In the genomic region with DNA sequence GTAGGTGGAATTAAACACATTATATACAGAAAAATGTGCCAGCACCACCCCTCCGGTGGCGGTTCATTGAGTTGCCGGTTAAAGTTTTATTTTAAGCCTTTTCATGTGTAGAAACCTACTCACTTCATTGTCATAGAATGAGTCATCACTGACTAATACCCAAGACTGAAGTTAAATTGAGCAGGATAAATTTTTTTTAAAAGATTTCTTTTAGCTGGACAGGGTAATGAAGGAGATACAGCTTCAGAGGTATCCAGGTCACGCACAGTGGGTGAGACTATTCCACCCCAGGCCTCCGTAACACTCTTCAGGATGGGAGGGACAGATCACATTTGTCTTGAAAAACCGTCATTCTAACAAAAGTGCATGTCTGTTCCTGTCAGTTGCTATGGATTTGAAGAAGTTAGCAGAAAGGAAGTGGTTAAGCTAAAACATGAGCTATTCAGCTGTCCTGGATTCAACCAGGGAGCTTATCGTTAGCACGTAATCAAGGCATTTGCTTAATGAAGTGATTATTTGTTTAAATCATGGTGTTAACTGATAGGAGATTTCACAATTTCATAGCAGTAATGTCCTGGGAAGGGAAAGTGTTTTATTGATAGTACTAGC, we compare ENCODE assay signal across 8 cellular contexts. TPM values are rescaled to one million over a fixed set of nuclear protein-coding genes. Genes with fewer than 3 reads are reported as not detected.
DNase-seq lines count a peak whose midpoint lies in the region; ATAC-seq and TF ChIP-seq lines count a peak whose summit lies in the region.

No MANE protein-coding gene starts in this region.

- H3K9me2 ChIP-seq in HCT116 (ENCODE audit: insufficient read depth) = no peaks in the 10 kb centered on the region

- RAD21 ChIA-PET in HCT116 (lab: Charles Lee; ENCODE audit: low non-redundant PET in 1 of 2, low total read pairs in 2 of 2, uncharacterized antibody in 2 of 2, unreplicated experiment in 2 of 2) = no interaction called here

- H3K4me1 Mint-ChIP-seq in activated naive CD8-positive, alpha-beta T cell (ENCODE audit: low read depth) = peaks cover 29% of the 10 kb centered on the region

- TF ChIP-seq CTCF in HCT116 (IDR thresholded peaks at IDR 0.05 in 2 of 3, conservative IDR thresholded peaks at IDR 0.05 in 1 of 3; ENCODE audit: borderline replicate concordance in 1 of 3, insufficient read depth in 1 of 3, low read depth in 2 of 3, low read length in 2 of 3) (no peak), mucosa of descending colon (IDR thresholded peaks at IDR 0.05) (no peak)

- H3K27ac Mint-ChIP-seq in activated naive CD8-positive, alpha-beta T cell = peak overlapping the region; percentile 90

- no peak overlapping the region for H2AFZ ChIP-seq in HCT116 (ENCODE audit: low read depth, low read length, poor library complexity, severe bottlenecking)

- ATAC-seq in GM18505 (IDR thresholded peaks at IDR 0.05; ENCODE audit: unreplicated experiment) = peak; percentile 72
- peak; percentile 86 for ATAC-seq in HCT116
- no peak for ATAC-seq in mucosa of descending colon

- H3K9me3 ChIP-seq in HCT116 (ENCODE audit: control insufficient read depth in 1 of 2, insufficient read depth in 1 of 2, low read depth in 1 of 2, low read length in 2 of 2) = no peaks in the 10 kb centered on the region
- no peaks in the 10 kb centered on the region for H3K9me3 ChIP-seq in mucosa of descending colon

- peak overlapping the region; percentile 66 for H3K4me2 ChIP-seq in HCT116 (ENCODE audit: low read length)

- peak; percentile 64 for DNase-seq in HCT116 (ENCODE audit: low read depth, low spot score)
- DNase-seq in M059J (ENCODE audit: low read depth) = peak; percentile 95
- DNase-seq in middle frontal gyrus (ENCODE audit: extremely low spot score, low spot score) = peak; percentile 18
- DNase-seq in D341Med (ENCODE audit: low spot score) = no peak
- DNase-seq in hippocampal formation (lab: John Stamatoyannopoulos, UW) = no peak
- DNase-seq in mucosa of descending colon = no peak

- peak overlapping the region; percentile 38 for H3K9ac ChIP-seq in HCT116 (ENCODE audit: low read length)

- peak overlapping the region; percentile 17 to 28; a peak in 2 of 4 replicates for H3K4me3 ChIP-seq in HCT116 (replicated peaks in 1 of 2; ENCODE audit: low read depth in 1 of 2, low read length in 2 of 2)
- H3K4me3 ChIP-seq in mucosa of descending colon = no peak overlapping the region

- no peaks in the 10 kb centered on the region for H3K9me3 Mint-ChIP-seq in activated naive CD8-positive, alpha-beta T cell (ENCODE audit: low read depth)

- H3K4me1 ChIP-seq in HCT116 (ENCODE audit: control insufficient read depth in 1 of 2, insufficient read depth in 2 of 2, low read length in 2 of 2) = peaks cover 22 to 31% of the 10 kb centered on the region in 2 experiments
- H3K4me1 ChIP-seq in mucosa of descending colon (ENCODE audit: low read depth) = no peaks in the 10 kb centered on the region

- no peaks in the 10 kb centered on the region for H3K27me3 ChIP-seq in HCT116 (ENCODE audit: insufficient read depth, low read length)

- intact Hi-C loops in HCT116 (cut with micrococcal nuclease) (no loop called here), mucosa of descending colon (cut with DNase I, micrococcal nuclease) (no loop called here)

- TF ChIP-seq RAD21 in HCT116 (IDR thresholded peaks at IDR 0.05; ENCODE audit: low read depth) = peak; percentile 24; the same call in 1 of the 2 replicates

- no peaks in the 10 kb centered on the region for H3K79me2 ChIP-seq in HCT116 (ENCODE audit: insufficient read depth, low read length)

- no peaks in the 10 kb centered on the region for H4K20me1 ChIP-seq in HCT116 (ENCODE audit: insufficient read depth)

- H3K36me3 Mint-ChIP-seq in activated naive CD8-positive, alpha-beta T cell = peaks cover 29% of the 10 kb centered on the region

- no peak for TF ChIP-seq POLR2A in GM18505 (IDR thresholded peaks at IDR 0.05; ENCODE audit: borderline replicate concordance, extremely low read depth, insufficient read depth, insufficient read length)
- TF ChIP-seq POLR2A in HCT116 (IDR thresholded peaks at IDR 0.05; ENCODE audit: borderline replicate concordance, extremely low read depth, insufficient read depth, insufficient read length) = no peak

- H3K36me3 ChIP-seq in HCT116 (ENCODE audit: control insufficient read depth in 1 of 2, insufficient read depth in 2 of 2, low read length in 2 of 2) (peaks cover 27 to 44% of the 10 kb centered on the region in 2 experiments; a peak in 3 of 4 replicates), mucosa of descending colon (ENCODE audit: low read depth) (peaks cover 15% of the 10 kb centered on the region)

- no TSS peak for BruUV-seq in HCT116 (replicated peaks; lab: Mats Ljungman, UMichigan)

- no peaks in the 10 kb centered on the region for H3K27me3 Mint-ChIP-seq in activated naive CD8-positive, alpha-beta T cell

- CTCF ChIA-PET in HCT116 (lab: Charles Lee) = interaction anchor here (1.3 to 1.4 kb wide), 2 partner anchors 17 to 179 kb away, joined by 5 to 8 read pairs; a partner anchor contains a TSS

- peak overlapping the region; percentile 63 for H3K27ac ChIP-seq in HCT116 (ENCODE audit: low read depth, low read length)

- H3K4me3 Mint-ChIP-seq in activated naive CD8-positive, alpha-beta T cell = peak overlapping the region; percentile 71

- POLR2A ChIA-PET in HCT116 (lab: Charles Lee) = interaction anchor here (0.6 to 1.4 kb wide), 2 partner anchors 297 to 1297 kb away, joined by 3 read pairs; no protein-coding TSS in a partner anchor

TF ChIP-seq in HCT116, 20 proteins besides CTCF, POLR2A, EP300 and RAD21 (continues in another document):
- TF ChIP-seq ZFX (IDR thresholded peaks at IDR 0.05) (no peak), TCF7L2 (IDR thresholded peaks at IDR 0.05; ENCODE audit: borderline replicate concordance, extremely low read depth, insufficient read depth, insufficient read length) (no peak), POLR2AphosphoS5 (IDR thresholded peaks at IDR 0.05; ENCODE audit: low read depth, low read length) (no peak), CEBPB (IDR thresholded peaks at IDR 0.05; ENCODE audit: low read depth) (0 out of 2 replicates have a peak, but pooled peaks have one; percentile 37), FOSL1 (IDR thresholded peaks at IDR 0.05; ENCODE audit: low read depth) (peak; percentile 97), CBX3 (IDR thresholded peaks at IDR 0.05; ENCODE audit: low read depth) (0 out of 2 replicates have a peak, but pooled peaks have one; percentile 57), ELF1 (IDR thresholded peaks at IDR 0.05; ENCODE audit: borderline replicate concordance, low read depth) (no peak), EZH2phosphoT487 (IDR thresholded peaks at IDR 0.05; ENCODE audit: borderline replicate concordance) (no peak), SRF (IDR thresholded peaks at IDR 0.05; ENCODE audit: low read depth) (0 out of 2 replicates have a peak, but pooled peaks have one; percentile 41), SIN3A (IDR thresholded peaks at IDR 0.05; ENCODE audit: low read depth) (no peak), SP1 (IDR thresholded peaks at IDR 0.05; ENCODE audit: low read depth) (peak; percentile 62), EZH2 (IDR thresholded peaks at IDR 0.05) (no peak), YY1 (IDR thresholded peaks at IDR 0.05; ENCODE audit: extremely low read depth, insufficient replicate concordance, low read depth, low read length) (no peak), EGR1 (IDR thresholded peaks at IDR 0.05; ENCODE audit: low read depth) (no peak)
- TF ChIP-seq, protein P1, sequence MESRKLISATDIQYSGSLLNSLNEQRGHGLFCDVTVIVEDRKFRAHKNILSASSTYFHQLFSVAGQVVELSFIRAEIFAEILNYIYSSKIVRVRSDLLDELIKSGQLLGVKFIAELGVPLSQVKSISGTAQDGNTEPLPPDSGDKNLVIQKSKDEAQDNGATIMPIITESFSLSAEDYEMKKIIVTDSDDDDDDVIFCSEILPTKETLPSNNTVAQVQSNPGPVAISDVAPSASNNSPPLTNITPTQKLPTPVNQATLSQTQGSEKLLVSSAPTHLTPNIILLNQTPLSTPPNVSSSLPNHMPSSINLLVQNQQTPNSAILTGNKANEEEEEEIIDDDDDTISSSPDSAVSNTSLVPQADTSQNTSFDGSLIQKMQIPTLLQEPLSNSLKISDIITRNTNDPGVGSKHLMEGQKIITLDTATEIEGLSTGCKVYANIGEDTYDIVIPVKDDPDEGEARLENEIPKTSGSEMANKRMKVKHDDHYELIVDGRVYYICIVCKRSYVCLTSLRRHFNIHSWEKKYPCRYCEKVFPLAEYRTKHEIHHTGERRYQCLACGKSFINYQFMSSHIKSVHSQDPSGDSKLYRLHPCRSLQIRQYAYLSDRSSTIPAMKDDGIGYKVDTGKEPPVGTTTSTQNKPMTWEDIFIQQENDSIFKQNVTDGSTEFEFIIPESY (IDR thresholded peaks at IDR 0.05; ENCODE audit: extremely low read depth, insufficient replicate concordance, low read length) = no peak
- TF ChIP-seq, protein P2, sequence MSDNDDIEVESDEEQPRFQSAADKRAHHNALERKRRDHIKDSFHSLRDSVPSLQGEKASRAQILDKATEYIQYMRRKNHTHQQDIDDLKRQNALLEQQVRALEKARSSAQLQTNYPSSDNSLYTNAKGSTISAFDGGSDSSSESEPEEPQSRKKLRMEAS (IDR thresholded peaks at IDR 0.05) = no peak
- TF ChIP-seq, protein P3, sequence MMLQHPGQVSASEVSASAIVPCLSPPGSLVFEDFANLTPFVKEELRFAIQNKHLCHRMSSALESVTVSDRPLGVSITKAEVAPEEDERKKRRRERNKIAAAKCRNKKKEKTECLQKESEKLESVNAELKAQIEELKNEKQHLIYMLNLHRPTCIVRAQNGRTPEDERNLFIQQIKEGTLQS (IDR thresholded peaks at IDR 0.05) = 0 out of 2 replicates have a peak, but pooled peaks have one; percentile 20

RNA-seq across cellular contexts. Expression of a gene that starts 23.3 kb away (rescaled TPM):
- 7.1 TPM for total RNA-seq in HCT116 (2021; ENCODE audit: unreplicated experiment)
- polyA plus RNA-seq in HCT116 (2012) = 2.9 and 3.3 TPM in 2 replicates
- total RNA-seq in M059J (2014; rRNA removed; shearing (Covaris generic)) = 4.2 and 6.3 TPM in 2 replicates
- 10 to 100 TPM; 10.8 to 13.2 (median 11.4) TPM for total RNA-seq in mucosa of descending colon

RNA-seq across cellular contexts. Expression of a gene that starts 26.8 kb away (rescaled TPM):
- total RNA-seq in HCT116 (2021; ENCODE audit: unreplicated experiment) (not detected), mucosa of descending colon (not detected)
- polyA plus RNA-seq in HCT116 (2012) = 0.03 TPM in 1 of 2 replicates, not detected in the other
- not detected in 2 replicates for total RNA-seq in M059J (2014; rRNA removed; shearing (Covaris generic))

Comparison
In these comparisons a context has a peak if more than half of its experiments do, and no peak if none do; other contexts are left out.
1. DNase-seq: peak in HCT116 (single experiment), M059J (single experiment) and middle frontal gyrus (single experiment); none in D341Med (single experiment), hippocampal formation (0 of 2) and mucosa of descending colon (0 of 3).